ENCODE assay signal across 1 cellular context in genomic region chr6:69680302-69680701, GRCh38.
TF ChIP-seq lines count a peak whose summit lies in the region.

No MANE protein-coding gene starts in this region.

TF ChIP-seq in SK-N-SH treated with all-trans-retinoic acid at 6 μM for 48 hours, 23 proteins besides CTCF, POLR2A, EP300 and RAD21 (continued from another document):
- TF ChIP-seq CSRNP3 (CRISPR knock-in tag; IDR thresholded peaks at IDR 0.05), result 0 out of 2 replicates have a peak, but pooled peaks have one; percentile 18
